ENCODE assay signal across 9 cellular contexts in the genomic region with DNA sequence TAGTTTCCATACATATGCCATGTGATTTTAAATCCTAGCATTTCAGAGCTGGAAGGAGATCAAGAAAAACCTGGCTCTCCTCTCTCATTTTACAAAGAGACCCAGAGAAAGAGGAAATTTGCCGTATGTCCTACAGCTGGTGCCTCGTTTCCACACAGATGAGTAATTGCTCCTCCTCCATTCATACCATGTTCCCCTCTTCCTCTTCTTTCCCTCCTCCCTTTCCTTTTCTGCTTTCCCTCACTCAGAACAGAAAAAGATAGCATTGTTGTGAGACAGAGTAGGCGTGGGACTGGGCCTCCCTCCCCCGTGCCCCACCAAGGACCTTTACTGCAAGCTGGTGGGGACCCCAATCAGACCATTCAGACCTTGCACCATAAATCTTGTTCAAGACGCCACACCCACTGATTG. TPM values are rescaled to one million over a fixed set of nuclear protein-coding genes. Genes with fewer than 3 reads are reported as not detected.
DNase-seq lines count a peak whose midpoint lies in the region; ATAC-seq and TF ChIP-seq lines count a peak whose summit lies in the region.
"Had no signal": no experiment of that assay in that cellular context is flagged by ENCODE, and none has a peak within 500 bp of the region (broad histone marks: within the 10 kb centered on the region; RNA-seq: fewer than 3 reads in every experiment).

No MANE protein-coding gene starts in this region.

- DNase-seq in EL (peak; percentile 60), NCI-H2171 (lab: John Stamatoyannopoulos, UW) (peak; percentile 20), cerebellar cortex (ENCODE audit: low spot score) (peak; percentile 61), mesothelial cell of epicardium (ENCODE audit: low spot score in 2 of 2, unreplicated experiment in 2 of 2) (no peak), left ventricle myocardium superior (no peak), testis (no peak), NK-92 (lab: John Stamatoyannopoulos, UW; ENCODE audit: unreplicated experiment) (no peak), NCI-H526 (lab: John Stamatoyannopoulos, UW) (no peak)

- peak overlapping the region; percentile 74 for H3K27ac Mint-ChIP-seq in mesothelial cell of epicardium

- WGBS in testis, 2 donors = 26 to 32% methylated on average over 5 of the region's 5 CpGs

- H3K27me3 ChIP-seq in testis = no peaks in the 10 kb centered on the region

- intact Hi-C loops in left ventricle myocardium superior (cut with micrococcal nuclease) = loop anchor here (2.0 to 5.0 kb wide), 2 partner anchors 284 to 324 kb away; no protein-coding TSS in a partner anchor
- intact Hi-C loops in testis (cut with DNase I; ENCODE audit: low total_unique reads) = loop anchor here (5.0 to 10.0 kb wide), 2 partner anchors 282 to 324 kb away; no protein-coding TSS in a partner anchor

- no peaks in the 10 kb centered on the region for H3K9me3 ChIP-seq in testis

- no peak for ATAC-seq in left ventricle myocardium superior

- H3K36me3 Mint-ChIP-seq in mesothelial cell of epicardium = peaks cover 3% of the 10 kb centered on the region

- H3K4me3 Mint-ChIP-seq in mesothelial cell of epicardium = peak overlapping the region; percentile 36

- H3K36me3 ChIP-seq in testis (ENCODE audit: low read depth, missing control alignments) = no peaks in the 10 kb centered on the region

- no peak overlapping the region for H3K27ac ChIP-seq in testis

- no peaks in the 10 kb centered on the region for H3K27me3 Mint-ChIP-seq in mesothelial cell of epicardium (ENCODE audit: low read depth)

- TF ChIP-seq CTCF in mesothelial cell of epicardium (IDR thresholded peaks at IDR 0.05; ENCODE audit: unreplicated experiment) (no peak), testis (IDR thresholded peaks at IDR 0.05) (no peak)

- H3K4me3 ChIP-seq in testis = no peak overlapping the region
- H3K4me3 ChIP-seq: lung had no signal

- H3K4me1 Mint-ChIP-seq in mesothelial cell of epicardium = peaks cover 44% of the 10 kb centered on the region

- peaks cover 48% of the 10 kb centered on the region for H3K4me1 ChIP-seq in testis

- no peak for TF ChIP-seq POLR2A in testis (IDR thresholded peaks at IDR 0.05)

- no peaks in the 10 kb centered on the region for H3K9me3 Mint-ChIP-seq in mesothelial cell of epicardium

RNA-seq across cellular contexts. Expression of gene SLC44A3, which starts 13.7 kb away (rescaled TPM):
- total RNA-seq in mesothelial cell of epicardium (9.2 to 13.2 TPM (median 11.2 TPM) in 3 replicates), left ventricle myocardium superior (3.0 TPM), testis (1 to 10 TPM; 2.7 to 3.4 TPM)
- polyA plus RNA-seq in testis (ENCODE audit: insufficient read depth, low read depth, low replicate concordance) = 6.4 TPM

Comparison
In these comparisons a context has a peak if more than half of its experiments do, and no peak if none do; other contexts are left out.
1. DNase-seq: peak in EL (single experiment), NCI-H2171 (single experiment) and cerebellar cortex (single experiment); none in mesothelial cell of epicardium (0 of 2), left ventricle myocardium superior (single experiment), testis (single experiment), NK-92 (single experiment) and NCI-H526 (0 of 2).